24 cellular contexts compared by ENCODE assay signal in the genomic region with DNA sequence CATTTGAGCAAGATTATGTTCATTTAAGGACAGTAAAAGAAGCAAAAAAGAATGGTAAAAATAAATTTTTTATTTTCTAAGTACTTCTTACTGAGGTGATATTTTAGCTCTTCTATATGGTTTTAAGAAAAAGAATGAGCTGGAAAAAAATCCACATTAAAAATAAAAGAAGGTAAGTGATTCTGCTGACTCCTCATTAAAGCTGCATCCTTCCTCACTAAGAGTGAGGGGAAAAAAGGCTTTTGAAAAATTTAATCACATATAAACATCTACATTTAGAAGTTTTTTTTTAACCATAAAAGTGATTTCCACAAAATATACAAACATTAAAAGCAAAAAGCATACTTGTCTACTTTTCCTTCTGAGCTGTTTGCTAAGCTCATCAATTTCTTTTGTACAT. TPM values are rescaled to one million over a fixed set of nuclear protein-coding genes. Genes with fewer than 3 reads are reported as not detected.
DNase-seq lines count a peak whose midpoint lies in the region; ATAC-seq, FAIRE-seq and TF ChIP-seq lines count a peak whose summit lies in the region.
"Had no signal": no experiment of that assay in that cellular context is flagged by ENCODE, and none has a peak within 500 bp of the region (broad histone marks: within the 10 kb centered on the region; RNA-seq: fewer than 3 reads in every experiment).

No MANE protein-coding gene starts in this region.

- H3K9ac ChIP-seq in HepG2 (ENCODE audit: insufficient read depth, low read depth, low read length) (no peak overlapping the region), K562 (ENCODE audit: insufficient read depth in 1 of 2, low read depth in 2 of 2, low read length in 2 of 2) (no peak overlapping the region), GM23248 (no peak overlapping the region)
- H3K9ac ChIP-seq: BLaER1 treated with 17β-estradiol and CSF1 and Interleukin-3, amounts not matched to agents 10 nM and 100 nM had no signal

- BruUV-seq in HepG2 (replicated peaks; lab: Mats Ljungman, UMichigan), result no TSS peak
- BruUV-seq in K562 (replicated peaks; lab: Mats Ljungman, UMichigan), result no TSS peak

- H3K27me3 ChIP-seq in HepG2 (ENCODE audit: control insufficient read depth in 1 of 2, insufficient read depth in 2 of 2, low read length in 2 of 2) (no peaks in the 10 kb centered on the region), right lobe of liver (no peaks in the 10 kb centered on the region), K562 (ENCODE audit: control insufficient read depth in 2 of 2, insufficient read depth in 2 of 2, low read length in 2 of 2) (no peaks in the 10 kb centered on the region), small intestine (ENCODE audit: control insufficient read depth in 2 of 2, insufficient read depth in 2 of 2, low read length in 2 of 2) (no peaks in the 10 kb centered on the region), GM23248 (replicated peaks; ENCODE audit: insufficient read depth) (no peaks in the 10 kb centered on the region)
- H3K27me3 ChIP-seq: BE2C; BLaER1 treated with 17β-estradiol and CSF1 and Interleukin-3, amounts not matched to agents 10 nM and 100 nM had no signal

- H2AFZ ChIP-seq in HepG2 (ENCODE audit: low read length) (no peak overlapping the region), K562 (ENCODE audit: low read depth, low read length) (no peak overlapping the region), GM23248 (no peak overlapping the region)

- H3K27ac ChIP-seq in HepG2 (ENCODE audit: extremely low read length, insufficient read depth, low read length) (no peak overlapping the region), right lobe of liver (no peak overlapping the region), K562 (ENCODE audit: extremely low read depth, low read depth, low read length) (no peak overlapping the region), small intestine (ENCODE audit: low read depth in 1 of 2, low read length in 1 of 2) (no peak overlapping the region), GM23248 (no peak overlapping the region)
- H3K27ac ChIP-seq: 22Rv1; BLaER1 treated with 17β-estradiol and CSF1 and Interleukin-3, amounts not matched to agents 10 nM and 100 nM had no signal

- POLR2A ChIA-PET in HepG2 (lab: Yijun Ruan, JAX), result no interaction called here
- POLR2A ChIA-PET in K562 (lab: Yijun Ruan, JAX), result no interaction called here

- no peaks in the 10 kb centered on the region for H3K9me2 ChIP-seq in GM23248 (ENCODE audit: insufficient read depth)

- no peak for TF ChIP-seq EP300 in HepG2 (IDR thresholded peaks at IDR 0.05; ENCODE audit: low read depth in 2 of 2, low read length in 2 of 2)
- no peak for TF ChIP-seq EP300 in HepG2 (CRISPR knock-in tag; IDR thresholded peaks at IDR 0.05; ENCODE audit: borderline replicate concordance)
- no peak for TF ChIP-seq EP300 in K562 (IDR thresholded peaks at IDR 0.05; ENCODE audit: low read length)

- FAIRE-seq in HepG2 (lab: Jason Lieb, UNC) (no peak), K562 (lab: Jason Lieb, UNC) (no peak), small intestine (lab: Jason Lieb, UNC) (peak; percentile 36)
- FAIRE-seq: D721Med, GM12891, GM18507, H54 had no signal

- H3K4me1 ChIP-seq in HepG2 (ENCODE audit: insufficient read depth, low read length), result no peaks in the 10 kb centered on the region
- H3K4me1 ChIP-seq in right lobe of liver, result peaks cover 0 to 4% (median 0%) of the 10 kb centered on the region in 4 donors
- no peaks in the 10 kb centered on the region for H3K4me1 ChIP-seq in K562 (replicated peaks in 1 of 2; ENCODE audit: control insufficient read depth in 2 of 2, insufficient read depth in 2 of 2, low read length in 2 of 2)
- H3K4me1 ChIP-seq in small intestine (ENCODE audit: control insufficient read depth in 2 of 2, insufficient read depth in 1 of 2, low read depth in 1 of 2, low read length in 1 of 2), result no peaks in the 10 kb centered on the region
- H3K4me1 ChIP-seq in GM23248 (ENCODE audit: insufficient read depth), result peaks cover 27% of the 10 kb centered on the region
- H3K4me1 ChIP-seq: BE2C, HAP-1 had no signal

- no peak for TF ChIP-seq RAD21 in HepG2 (CRISPR knock-in tag; IDR thresholded peaks at IDR 0.05)
- TF ChIP-seq RAD21 in K562 (CRISPR knock-in tag; conservative IDR thresholded peaks at IDR 0.05 in 1 of 2, IDR thresholded peaks at IDR 0.05 in 1 of 2), result no peak

- no peaks in the 10 kb centered on the region for H3K79me2 ChIP-seq in HepG2 (ENCODE audit: insufficient read depth, low read length)
- H3K79me2 ChIP-seq in K562 (ENCODE audit: control insufficient read depth, insufficient read depth, low read length), result no peaks in the 10 kb centered on the region
- 0 out of 2 replicates have a peak, but pooled peaks cover 24% of the 10 kb centered on the region for H3K79me2 ChIP-seq in GM23248 (ENCODE audit: insufficient read depth)

- H3F3A ChIP-seq in GM23248 (ENCODE audit: insufficient read depth), result peaks cover 12% of the 10 kb centered on the region

- H3K4me2 ChIP-seq in HepG2 (ENCODE audit: low read depth, low read length) (no peak overlapping the region), K562 (ENCODE audit: insufficient read depth, low read length) (no peak overlapping the region), GM23248 (ENCODE audit: unreplicated experiment) (no peak overlapping the region)
- H3K4me2 ChIP-seq: BLaER1 treated with 17β-estradiol and CSF1 and Interleukin-3, amounts not matched to agents 10 nM and 100 nM had no signal

- no peak for TF ChIP-seq POLR2A in HepG2 (IDR thresholded peaks at IDR 0.05; ENCODE audit: insufficient read depth in 1 of 2, low read depth in 2 of 2, low read length in 2 of 2)
- TF ChIP-seq POLR2A in right lobe of liver (IDR thresholded peaks at IDR 0.05), result no peak
- no peak for TF ChIP-seq POLR2A in K562 (conservative IDR thresholded peaks at IDR 0.05)

- H3K9me1 ChIP-seq in K562 (ENCODE audit: control insufficient read depth, insufficient read depth, low read length), result no peaks in the 10 kb centered on the region

- peaks cover 3 to 29% of the 10 kb centered on the region in 2 experiments; a peak in 4 of 5 replicates for H3K36me3 ChIP-seq in HepG2 (replicated peaks in 1 of 2; ENCODE audit: control insufficient read depth in 1 of 2, insufficient read depth in 2 of 2, low read length in 2 of 2)
- H3K36me3 ChIP-seq in right lobe of liver, result peaks cover 0 to 37% (median 6%) of the 10 kb centered on the region in 4 donors
- H3K36me3 ChIP-seq in K562 (ENCODE audit: control insufficient read depth, insufficient read depth, low read length), result peaks cover 30% of the 10 kb centered on the region; the same call in 2 of the 3 replicates
- H3K36me3 ChIP-seq in small intestine (ENCODE audit: control insufficient read depth in 2 of 2, insufficient read depth in 2 of 2, low read length in 2 of 2), result peaks cover 5 to 13% of the 10 kb centered on the region in 2 donors
- peaks cover 28% of the 10 kb centered on the region for H3K36me3 ChIP-seq in GM23248 (ENCODE audit: low read depth)

- in situ Hi-C loops in HepG2 (cut with HindIII; ENCODE audit: extremely low pct_ligation_motif_present, low pct_unique_long_range_greater_than_20kb), result no loop called here
- in situ Hi-C loops in K562 (cut with MboI), result no loop called here
- in situ Hi-C loops in GM23248 (cut with MboI), result no loop called here

- TF ChIP-seq CTCF in HepG2 (CRISPR knock-in tag; IDR thresholded peaks at IDR 0.05) (no peak), right lobe of liver (IDR thresholded peaks at IDR 0.05) (no peak), K562 (IDR thresholded peaks at IDR 0.05 in 2 of 3, conservative IDR thresholded peaks at IDR 0.05 in 1 of 3; ENCODE audit: insufficient read depth in 2 of 3, low read depth in 1 of 3, low read length in 3 of 3) (no peak)

- H4K20me1 ChIP-seq in HepG2 (ENCODE audit: insufficient read depth, low read length) (no peaks in the 10 kb centered on the region), K562 (replicated peaks; ENCODE audit: control insufficient read depth, insufficient read depth, low read length) (no peaks in the 10 kb centered on the region), GM23248 (ENCODE audit: insufficient read depth) (no peaks in the 10 kb centered on the region)

- H3K4me3 ChIP-seq in HepG2 (replicated peaks in 1 of 3; ENCODE audit: insufficient read depth in 1 of 3, low read depth in 2 of 3, low read length in 3 of 3), result no peak overlapping the region
- no peak overlapping the region for H3K4me3 ChIP-seq in right lobe of liver
- H3K4me3 ChIP-seq in K562, result no peak overlapping the region
- H3K4me3 ChIP-seq in small intestine (ENCODE audit: low read depth in 1 of 2, low read length in 2 of 2), result no peak overlapping the region
- H3K4me3 ChIP-seq in GM23248, result no peak overlapping the region
- H3K4me3 ChIP-seq: BLaER1 treated with 17β-estradiol and CSF1 and Interleukin-3, amounts not matched to agents 10 nM and 100 nM; HAP-1 had no signal

- DNase-seq in HepG2 (ENCODE audit: low spot score) (no peak), right lobe of liver (no peak), K562 (ENCODE audit: extremely low read depth in 1 of 4, low spot score in 3 of 4) (no peak), small intestine (no peak), GM23248 (no peak), NCI-H510A treated with DMSO at 0.1 percent for 48 hours (lab: John Stamatoyannopoulos, UW) (no peak)
- DNase-seq: ACHN; AML-193; BE2C; CD4-positive, alpha-beta T cell; CD8-positive, alpha-beta memory T cell; DMS 273 treated with DMSO at 0.1 percent for 48 hours; DMS79; EL; GF-D8; GOT3; HFFc6 had no signal

- H3K9me3 ChIP-seq in HepG2 (ENCODE audit: low read length), result no peaks in the 10 kb centered on the region
- no peaks in the 10 kb centered on the region for H3K9me3 ChIP-seq in right lobe of liver
- H3K9me3 ChIP-seq in K562 (replicated peaks; ENCODE audit: control insufficient read depth, insufficient read depth, low read depth, low read length), result no peaks in the 10 kb centered on the region
- H3K9me3 ChIP-seq in small intestine (ENCODE audit: control insufficient read depth, low read depth), result no peaks in the 10 kb centered on the region
- H3K9me3 ChIP-seq in GM23248 (ENCODE audit: low read depth), result no peaks in the 10 kb centered on the region
- H3K9me3 ChIP-seq: BE2C; BLaER1 treated with 17β-estradiol and CSF1 and Interleukin-3, amounts not matched to agents 10 nM and 100 nM; HAP-1 had no signal

- no peak for ATAC-seq in HepG2
- no peak for ATAC-seq in right lobe of liver
- ATAC-seq in K562, result no peak

- CTCF ChIA-PET in HepG2 (lab: Yijun Ruan, JAX; ENCODE audit: low intra/inter-chr PET ratio, low total read pairs) (no interaction called here), K562 (lab: Yijun Ruan, JAX; ENCODE audit: low intra/inter-chr PET ratio) (no interaction called here)

- intact Hi-C loops in HepG2 (cut with micrococcal nuclease; ENCODE audit: unreplicated experiment), result no loop called here
- intact Hi-C loops in right lobe of liver (cut with DNase I), result no loop called here
- intact Hi-C loops in K562 (cut with micrococcal nuclease), result no loop called here

RNA-seq across cellular contexts. Expression of a gene that starts 28.3 kb away (rescaled TPM):
- total RNA-seq in HepG2 (2016; rRNA removed; fragmentation: Illumina TruSeq; extraction: Trizol) (0.60 and 0.77 TPM in 2 replicates), right lobe of liver (10 to 100 TPM in 5 of 6 experiments, 1 to 10 TPM in 1; 6.7 to 36.3 (median 17.8) TPM), K562 (2014; rRNA removed) (not detected in 2 replicates), K562 (2014; rRNA removed; fragmentation: Illumina TruSeq; extraction: Trizol) (not detected in 2 replicates), K562 (2015; rRNA removed; fragmentation: Illumina TruSeq; extraction: Trizol) (not detected in 2 replicates), K562 (2021) (0.22 and 0.25 TPM in 2 replicates)
- 0.09 and 0.30 TPM in 2 replicates for total RNA-seq in HepG2 (2016; cell fraction: cytosol; rRNA removed; fragmentation: Illumina TruSeq; extraction: Trizol; ENCODE audit: low read depth)
- total RNA-seq in HepG2 (2016; cell fraction: insoluble cytoplasmic fraction; rRNA removed; fragmentation: Illumina TruSeq; extraction: Trizol), result 0.43 and 0.54 TPM in 2 replicates
- 0.45 and 0.68 TPM in 2 replicates for total RNA-seq in HepG2 (2016; cell fraction: membrane; rRNA removed; fragmentation: Illumina TruSeq; extraction: Trizol)
- 0.66 and 0.96 TPM in 2 replicates for total RNA-seq in HepG2 (2016; cell fraction: nucleus; rRNA removed; fragmentation: Illumina TruSeq; extraction: Trizol)
- polyA plus RNA-seq in HepG2 (2011; rRNA removed) (0.38 and 0.71 TPM in 2 replicates), K562 (2011; rRNA removed) (not detected in 2 replicates), K562 (2014; fragmentation: Illumina TruSeq; extraction: Trizol) (not detected in 2 replicates), K562 (2014; fragmentation: Nextera tagmentation; extraction: Ambion mirVana) (not detected), K562 (2014; rRNA removed) (0.11 TPM in 1 of 2 replicates, not detected in the other), small intestine (10 to 100 TPM in 2 of 3 donors, 1 to 10 TPM in 1; 2.0 to 34.7 (median 11.1) TPM), GM23248 (2016; fragmentation: Nextera tagmentation; extraction: Ambion mirVana) (756 and 767 TPM in 2 replicates)
- polyA plus RNA-seq in HepG2 (2011; cell fraction: cytosol; rRNA removed), result 0.15 and 0.74 TPM in 2 replicates
- 0.23 and 0.81 TPM in 2 replicates for polyA plus RNA-seq in HepG2 (2011; cell fraction: nucleus; rRNA removed)
- polyA plus RNA-seq in HepG2 (2012), result 30.3 and 36.9 TPM in 2 replicates
- polyA plus RNA-seq in HepG2 (2016; cell fraction: cytosol; fragmentation: Illumina TruSeq; extraction: Trizol; ENCODE audit: low read depth), result 0.29 and 0.35 TPM in 2 replicates
- 0.86 and 1.8 TPM in 2 replicates for polyA plus RNA-seq in HepG2 (2016; cell fraction: insoluble cytoplasmic fraction; fragmentation: Illumina TruSeq; extraction: Trizol; ENCODE audit: low read depth)
- polyA plus RNA-seq in HepG2 (2016; cell fraction: membrane; fragmentation: Illumina TruSeq; extraction: Trizol; ENCODE audit: low read depth), result 0.79 and 1.0 TPM in 2 replicates
- polyA plus RNA-seq in HepG2 (2016; cell fraction: nucleus; fragmentation: Illumina TruSeq; extraction: Trizol; ENCODE audit: insufficient read depth, low read depth), result 1.5 and 2.6 TPM in 2 replicates
- polyA minus RNA-seq in HepG2 (2011; rRNA and poly(A)+ RNA removed; ENCODE audit: low replicate concordance), result 0.46 and 2.9 TPM in 2 replicates
- polyA minus RNA-seq in HepG2 (2011; cell fraction: cytosol; rRNA and poly(A)+ RNA removed), result 0.44 and 0.89 TPM in 2 replicates
- polyA minus RNA-seq in HepG2 (2011; cell fraction: nucleus; rRNA and poly(A)+ RNA removed), result 0.75 and 0.77 TPM in 2 replicates
- not detected in 2 replicates for total RNA-seq in K562 (2011; cell fraction: chromatin; rRNA removed; ENCODE audit: low replicate concordance)
- total RNA-seq in K562 (2011; cell fraction: nucleolus; rRNA removed), result not detected in 2 replicates
- total RNA-seq in K562 (2011; cell fraction: nucleoplasm; rRNA removed), result not detected in 2 replicates
- not detected in 2 replicates for polyA plus RNA-seq in K562 (2011; cell fraction: cytosol; rRNA removed)
- polyA plus RNA-seq in K562 (2011; cell fraction: nucleus; rRNA removed), result not detected in 2 replicates
- polyA plus RNA-seq in K562 (2012), result not detected in 2 replicates
- polyA minus RNA-seq in K562 (2011; rRNA and poly(A)+ RNA removed), result not detected in 2 replicates
- not detected in 2 replicates for polyA minus RNA-seq in K562 (2011; cell fraction: cytosol; rRNA and poly(A)+ RNA removed)
- not detected in 2 replicates for polyA minus RNA-seq in K562 (2011; cell fraction: nucleus; rRNA and poly(A)+ RNA removed)
- 234 TPM in 2 replicates for total RNA-seq in GM23248 (2014; rRNA removed; shearing (Covaris generic))
